Comparison of ENCODE assay signal across 9 cellular contexts in genomic region chr6:112223070-112223861, GRCh38. TPM values are rescaled to one million over a fixed set of nuclear protein-coding genes. Genes with fewer than 3 reads are reported as not detected.
DNase-seq lines count a peak whose midpoint lies in the region; ATAC-seq, FAIRE-seq and TF ChIP-seq lines count a peak whose summit lies in the region.
"Had no signal": no experiment of that assay in that cellular context is flagged by ENCODE, and none has a peak within 500 bp of the region (broad histone marks: within the 10 kb centered on the region; RNA-seq: fewer than 3 reads in every experiment).

No MANE protein-coding gene starts in this region.

- ATAC-seq in HG03442 (IDR thresholded peaks at IDR 0.05; ENCODE audit: unreplicated experiment), result no peak

- TF ChIP-seq CTCF in AG04450 (IDR thresholded peaks at IDR 0.05; ENCODE audit: low read depth, low read length), result no peak
- no peak for TF ChIP-seq CTCF in foreskin fibroblast (IDR thresholded peaks at IDR 0.05; ENCODE audit: low read depth, low read length)
- no peak for TF ChIP-seq CTCF in WERI-Rb-1 (IDR thresholded peaks at IDR 0.05; ENCODE audit: low read depth, low read length)
- TF ChIP-seq CTCF in MM.1S (IDR thresholded peaks at IDR 0.05; ENCODE audit: low read length), result no peak

- H3F3A ChIP-seq in MM.1S (ENCODE audit: insufficient read depth, low read length), result no peaks in the 10 kb centered on the region

- no peak overlapping the region for H3K4me3 ChIP-seq in AG04450 (ENCODE audit: low read depth, low read length)
- no peak overlapping the region for H3K4me3 ChIP-seq in foreskin fibroblast (ENCODE audit: low read depth in 1 of 2, low read length in 2 of 2)
- no peak overlapping the region for H3K4me3 ChIP-seq in WERI-Rb-1 (ENCODE audit: low read depth, low read length)
- H3K4me3 ChIP-seq in MM.1S (ENCODE audit: low read length), result no peak overlapping the region
- H3K4me3 ChIP-seq: BLaER1 had no signal

- CTCF ChIA-PET in AG04450 (lab: Charles Lee), result interaction anchor here (0.8 kb wide), 1 partner anchor 85 kb away, joined by 3 read pairs; no protein-coding TSS in a partner anchor

- FAIRE-seq in TTC549 (lab: Jason Lieb, UNC) (peak; percentile 77), HTR-8/SVneo (lab: Jason Lieb, UNC) (no peak)

- H3K4me1 ChIP-seq in MM.1S (ENCODE audit: low read length), result no peaks in the 10 kb centered on the region
- H3K4me1 ChIP-seq: BLaER1 had no signal

- DNase-seq in AG04450 (ENCODE audit: low read depth, low spot score) (peak; percentile 86), foreskin fibroblast (peak; percentile 88 to 93), pons (ENCODE audit: low spot score) (peak; percentile 40), WERI-Rb-1 (no peak), MM.1S (no peak), HTR-8/SVneo (ENCODE audit: insufficient read length, low spot score) (no peak)

- H3K27ac ChIP-seq in AG04450 (ENCODE audit: low read depth, low read length), result peak overlapping the region; percentile 85
- H3K27ac ChIP-seq in WERI-Rb-1, result no peak overlapping the region
- no peak overlapping the region for H3K27ac ChIP-seq in MM.1S (ENCODE audit: low read length)
- H3K27ac ChIP-seq: BLaER1 had no signal

- POLR2A ChIA-PET in AG04450 (lab: Yijun Ruan, JAX), result interaction anchor here (0.7 to 2.8 kb wide), 8 partner anchors 9 to 88 kb away, joined by 3 to 20 read pairs (median 6); no protein-coding TSS in a partner anchor

- no peak overlapping the region for H3K4me2 ChIP-seq in MM.1S (ENCODE audit: low read depth, low read length)
- H3K4me2 ChIP-seq: BLaER1 had no signal

- H3K36me3 ChIP-seq in WERI-Rb-1 (no peaks in the 10 kb centered on the region), MM.1S (replicated peaks; ENCODE audit: insufficient read depth, low read length) (no peaks in the 10 kb centered on the region)
- H3K36me3 ChIP-seq: BLaER1 had no signal

- no peak overlapping the region for H3K9ac ChIP-seq in MM.1S (ENCODE audit: low read length)
- H3K9ac ChIP-seq: BLaER1 had no signal

- H4K20me1 ChIP-seq in MM.1S (ENCODE audit: insufficient read depth, low read length), result no peaks in the 10 kb centered on the region
- H4K20me1 ChIP-seq: BLaER1 had no signal

- no peaks in the 10 kb centered on the region for H3K9me2 ChIP-seq in MM.1S (replicated peaks; ENCODE audit: insufficient read depth, low read length)

- no peaks in the 10 kb centered on the region for H3K79me2 ChIP-seq in MM.1S (ENCODE audit: low read length)

- H3K27me3 ChIP-seq in AG04450 (ENCODE audit: control insufficient read depth, insufficient read depth, low read length), result no peaks in the 10 kb centered on the region
- H3K27me3 ChIP-seq in WERI-Rb-1 (ENCODE audit: insufficient read depth, low read depth, severe bottlenecking), result peaks cover 4% of the 10 kb centered on the region
- H3K27me3 ChIP-seq in MM.1S (replicated peaks; ENCODE audit: insufficient read depth, low read length), result no peaks in the 10 kb centered on the region
- H3K27me3 ChIP-seq: BLaER1 had no signal

- H3K9me3 ChIP-seq in AG04450 (ENCODE audit: control insufficient read depth, insufficient read depth, low read length) (no peaks in the 10 kb centered on the region), WERI-Rb-1 (ENCODE audit: severe bottlenecking) (no peaks in the 10 kb centered on the region), MM.1S (replicated peaks; ENCODE audit: insufficient read depth, low read length) (no peaks in the 10 kb centered on the region)
- H3K9me3 ChIP-seq: BLaER1 had no signal

- no peak overlapping the region for H2AFZ ChIP-seq in MM.1S (ENCODE audit: low read length)

RNA-seq across cellular contexts. Expression of gene LAMA4, which starts 31.1 kb away (rescaled TPM):
- 231 and 246 TPM in 2 replicates for polyA plus RNA-seq in AG04450 (2011; rRNA removed)
- polyA minus RNA-seq in AG04450 (2011; rRNA and poly(A)+ RNA removed), result 415 and 507 TPM in 2 replicates

Comparison
In these comparisons a context has a peak if more than half of its experiments do, and no peak if none do; other contexts are left out.
1. DNase-seq: peak in AG04450 (single experiment), foreskin fibroblast (2 of 2) and pons (single experiment); none in WERI-Rb-1 (single experiment), MM.1S (single experiment) and HTR-8/SVneo (single experiment).